In genomic region chr15:62897634-62898033, GRCh38 we compare ENCODE assay signal across 13 cellular contexts.
A peak's percentile ranks its signal among the peaks of the same experiment; 100 is the strongest.
DNase-seq lines count a peak whose midpoint lies in the region; ATAC-seq and TF ChIP-seq lines count a peak whose summit lies in the region.
"Had no signal": no experiment of that assay in that cellular context is flagged by ENCODE, and none has a peak within 500 bp of the region (broad histone marks: within the 10 kb centered on the region; RNA-seq: fewer than 3 reads in every experiment).

No MANE protein-coding gene starts in this region.

- no peaks in the 10 kb centered on the region for H3K27me3 Mint-ChIP-seq in endothelial cell (ENCODE audit: unreplicated experiment)
- peaks cover 5% of the 10 kb centered on the region for H3K27me3 Mint-ChIP-seq in GM23338 (ENCODE audit: insufficient read depth, low read depth, poor library complexity)
- H3K27me3 Mint-ChIP-seq in CD4-positive, alpha-beta memory T cell: peaks cover 11 to 17% of the 10 kb centered on the region in 2 donors

- H3K9me3 ChIP-seq in RWPE2 (ENCODE audit: severe bottlenecking): no peaks in the 10 kb centered on the region
- no peaks in the 10 kb centered on the region for H3K9me3 ChIP-seq in muscle layer of colon (ENCODE audit: low read length)
- H3K9me3 ChIP-seq in tibial artery: no peaks in the 10 kb centered on the region
- H3K9me3 ChIP-seq in CD4-positive, alpha-beta memory T cell (ENCODE audit: control insufficient read depth in 1 of 2, low read length in 2 of 2): no peaks in the 10 kb centered on the region

- TF ChIP-seq CTCF in RWPE2 (IDR thresholded peaks at IDR 0.05; ENCODE audit: poor library complexity, severe bottlenecking) (no peak), endothelial cell (IDR thresholded peaks at IDR 0.05; ENCODE audit: unreplicated experiment) (no peak), tibial artery (IDR thresholded peaks at IDR 0.05) (no peak), GM23338 (conservative IDR thresholded peaks at IDR 0.05; ENCODE audit: low read depth in 2 of 2) (no peak)

- CTCF ChIA-PET in CD4-positive, alpha-beta memory T cell (lab: Charles Lee; ENCODE audit: partially characterized antibody): no interaction called here

- H3K4me1 Mint-ChIP-seq in endothelial cell (ENCODE audit: unreplicated experiment): peaks cover 38% of the 10 kb centered on the region
- H3K4me1 Mint-ChIP-seq in GM23338: peaks cover 52% of the 10 kb centered on the region
- no peaks in the 10 kb centered on the region for H3K4me1 Mint-ChIP-seq in CD4-positive, alpha-beta memory T cell
- H3K4me1 Mint-ChIP-seq: activated naive CD4-positive, alpha-beta T cell treated with anti-CD3 and anti-CD28 coated beads, Interleukin-2, amount 50 U/mL, for 24 hours had no signal

- intact Hi-C loops in tibial artery (cut with DNase I; ENCODE audit: low total_unique reads): no loop called here
- intact Hi-C loops in CD4-positive, alpha-beta memory T cell (cut with micrococcal nuclease): no loop called here

- H4K20me1 ChIP-seq in GM23338 (replicated peaks; ENCODE audit: insufficient read depth): no peaks in the 10 kb centered on the region

- no peaks in the 10 kb centered on the region for H3K36me3 Mint-ChIP-seq in endothelial cell (ENCODE audit: low read depth, unreplicated experiment)
- H3K36me3 Mint-ChIP-seq in GM23338 (ENCODE audit: low read depth): no peaks in the 10 kb centered on the region
- H3K36me3 Mint-ChIP-seq in CD4-positive, alpha-beta memory T cell: no peaks in the 10 kb centered on the region
- H3K36me3 Mint-ChIP-seq: activated naive CD4-positive, alpha-beta T cell treated with anti-CD3 and anti-CD28 coated beads, Interleukin-2, amount 50 U/mL, for 24 hours had no signal

- H3K4me2 ChIP-seq in GM23338: no peak overlapping the region

- H3K4me1 ChIP-seq in RWPE2 (ENCODE audit: insufficient read depth, poor library complexity, severe bottlenecking) (peaks cover 65% of the 10 kb centered on the region), muscle layer of colon (ENCODE audit: insufficient read depth, low read length) (peaks cover 75% of the 10 kb centered on the region), tibial artery (peaks cover 5 to 71% (median 45%) of the 10 kb centered on the region in 4 donors), GM23338 (ENCODE audit: insufficient read depth) (peaks cover 30% of the 10 kb centered on the region)
- H3K4me1 ChIP-seq in CD4-positive, alpha-beta memory T cell (ENCODE audit: insufficient read depth, low read length): no peaks in the 10 kb centered on the region

- H3K27me3 ChIP-seq in RWPE2 (ENCODE audit: insufficient read depth, poor library complexity, severe bottlenecking) (no peaks in the 10 kb centered on the region), muscle layer of colon (ENCODE audit: control insufficient read depth in 1 of 2, insufficient read depth in 2 of 2, low read length in 2 of 2) (no peaks in the 10 kb centered on the region), tibial artery (no peaks in the 10 kb centered on the region), GM23338 (ENCODE audit: insufficient read depth) (no peaks in the 10 kb centered on the region)
- no peaks in the 10 kb centered on the region for H3K27me3 ChIP-seq in CD4-positive, alpha-beta memory T cell (ENCODE audit: insufficient read depth, low read length)

- H3K9ac ChIP-seq in muscle layer of colon (ENCODE audit: low read length): peak overlapping the region; percentile 69

- no peak overlapping the region for H2AFZ ChIP-seq in GM23338

- H3K36me3 ChIP-seq in RWPE2 (ENCODE audit: low read depth): no peaks in the 10 kb centered on the region
- H3K36me3 ChIP-seq in muscle layer of colon (ENCODE audit: insufficient read depth, low read length): no peaks in the 10 kb centered on the region
- no peaks in the 10 kb centered on the region for H3K36me3 ChIP-seq in tibial artery
- no peaks in the 10 kb centered on the region for H3K36me3 ChIP-seq in GM23338 (ENCODE audit: insufficient read depth)
- no peaks in the 10 kb centered on the region for H3K36me3 ChIP-seq in CD4-positive, alpha-beta memory T cell (ENCODE audit: insufficient read depth, low read length)

- no peaks in the 10 kb centered on the region for H3F3A ChIP-seq in GM23338 (replicated peaks; ENCODE audit: low read depth)

- H3K4me3 Mint-ChIP-seq in endothelial cell (ENCODE audit: unreplicated experiment) (no peak overlapping the region), GM23338 (no peak overlapping the region)
- no peak overlapping the region for H3K4me3 Mint-ChIP-seq in CD4-positive, alpha-beta memory T cell
- H3K4me3 Mint-ChIP-seq: activated naive CD4-positive, alpha-beta T cell treated with anti-CD3 and anti-CD28 coated beads, Interleukin-2, amount 50 U/mL, for 24 hours; stimulated activated naive CD8-positive, alpha-beta T cell treated with anti-CD3 and anti-CD28 coated beads, Interleukin-15, Interleukin-2, amounts not matched to agents 100 ng/mL and 50 ng/mL, for 24 hours had no signal

- POLR2A ChIA-PET in CD4-positive, alpha-beta memory T cell (lab: Charles Lee; ENCODE audit: partially characterized antibody): no interaction called here

- H3K27ac ChIP-seq in RWPE2 (ENCODE audit: poor library complexity, severe bottlenecking) (peak overlapping the region; percentile 100), muscle layer of colon (ENCODE audit: low read depth, low read length) (peak overlapping the region; percentile 96), tibial artery (peak overlapping the region; percentile 65 to 67), caudate nucleus (ENCODE audit: low read depth, low read length) (no peak overlapping the region), GM23338 (ENCODE audit: low read depth) (no peak overlapping the region)
- H3K27ac ChIP-seq in CD4-positive, alpha-beta memory T cell (ENCODE audit: low read depth, low read length): no peak overlapping the region
- H3K27ac ChIP-seq: SK-N-MC had no signal

- DNase-seq in RWPE2 (ENCODE audit: low spot score) (no peak), endothelial cell (ENCODE audit: low spot score) (no peak), tibial artery (no peak), caudate nucleus (lab: John Stamatoyannopoulos, UW) (no peak), GM23338 (ENCODE audit: low spot score) (no peak)
- no peak for DNase-seq in CD4-positive, alpha-beta memory T cell
- DNase-seq: midbrain, NCI-H2171 had no signal

- H3K9me2 ChIP-seq in GM23338 (ENCODE audit: insufficient read depth): no peaks in the 10 kb centered on the region

- ATAC-seq in RWPE2 (ENCODE audit: low read depth): no peak
- no peak for ATAC-seq in GM18511 (IDR thresholded peaks at IDR 0.05; ENCODE audit: unreplicated experiment)
- no peak for ATAC-seq in GM23338

- H3K9me3 Mint-ChIP-seq in endothelial cell (ENCODE audit: unreplicated experiment) (no peaks in the 10 kb centered on the region), GM23338 (no peaks in the 10 kb centered on the region)
- no peaks in the 10 kb centered on the region for H3K9me3 Mint-ChIP-seq in CD4-positive, alpha-beta memory T cell
- H3K9me3 Mint-ChIP-seq: activated naive CD4-positive, alpha-beta T cell treated with anti-CD3 and anti-CD28 coated beads, Interleukin-2, amount 50 U/mL, for 24 hours; stimulated activated naive CD8-positive, alpha-beta T cell treated with anti-CD3 and anti-CD28 coated beads, Interleukin-15, Interleukin-2, amounts not matched to agents 100 ng/mL and 50 ng/mL, for 24 hours had no signal

- H3K4me3 ChIP-seq in RWPE2 (ENCODE audit: severe bottlenecking) (no peak overlapping the region), muscle layer of colon (ENCODE audit: low read depth in 1 of 2, low read length in 2 of 2) (peak overlapping the region in 1 of 2 donors; percentile 47), tibial artery (no peak overlapping the region), GM23338 (no peak overlapping the region)
- H3K4me3 ChIP-seq in CD4-positive, alpha-beta memory T cell (ENCODE audit: low read length in 2 of 2): no peak overlapping the region
- H3K4me3 ChIP-seq: SK-N-MC had no signal

- H3K79me2 ChIP-seq in GM23338 (replicated peaks; ENCODE audit: insufficient read depth): no peaks in the 10 kb centered on the region

- peak overlapping the region; percentile 33 for H3K27ac Mint-ChIP-seq in endothelial cell (ENCODE audit: unreplicated experiment)
- no peak overlapping the region for H3K27ac Mint-ChIP-seq in GM23338
- H3K27ac Mint-ChIP-seq in CD4-positive, alpha-beta memory T cell: no peak overlapping the region
- H3K27ac Mint-ChIP-seq: activated naive CD4-positive, alpha-beta T cell treated with anti-CD3 and anti-CD28 coated beads, Interleukin-2, amount 50 U/mL, for 24 hours; stimulated activated naive CD8-positive, alpha-beta T cell treated with anti-CD3 and anti-CD28 coated beads, Interleukin-15, Interleukin-2, amounts not matched to agents 100 ng/mL and 50 ng/mL, for 24 hours had no signal

TF ChIP-seq in GM23338, 12 proteins besides CTCF, POLR2A, EP300 and RAD21:
- TF ChIP-seq EZH2phosphoT487 (IDR thresholded peaks at IDR 0.05; ENCODE audit: unreplicated experiment) (no peak), ETS1 (IDR thresholded peaks at IDR 0.05) (no peak), POLR2AphosphoS5 (IDR thresholded peaks at IDR 0.05; ENCODE audit: low read depth) (no peak), EZH2 (IDR thresholded peaks at IDR 0.05; ENCODE audit: low read depth, unreplicated experiment) (no peak)
TF ChIP-seq in GM23338: peak in this region for 0.

Comparison
In these comparisons a context has a peak if more than half of its experiments do, and no peak if none do; other contexts are left out.
1. H3K27ac ChIP-seq: peak in RWPE2 (single experiment), muscle layer of colon (single experiment) and tibial artery (2 of 2); none in caudate nucleus (single experiment), GM23338 (single experiment) and CD4-positive, alpha-beta memory T cell (single experiment).